In genomic region chr7:4725014-4725951, GRCh38 we compare ENCODE assay signal across 8 cellular contexts. TPM values are rescaled to one million over a fixed set of nuclear protein-coding genes. Genes with fewer than 3 reads are reported as not detected.
DNase-seq lines count a peak whose midpoint lies in the region; ATAC-seq and TF ChIP-seq lines count a peak whose summit lies in the region.

No MANE protein-coding gene starts in this region.

- peak overlapping the region; percentile 99 for H3K27ac Mint-ChIP-seq in neural crest cell (ENCODE audit: unreplicated experiment)
- peak overlapping the region; percentile 91 for H3K27ac Mint-ChIP-seq in type B pancreatic cell

- H3K9me3 Mint-ChIP-seq in neural crest cell = no peaks in the 10 kb centered on the region
- no peaks in the 10 kb centered on the region for H3K9me3 Mint-ChIP-seq in type B pancreatic cell

- DNase-seq in GM12864 (ENCODE audit: low read depth) (no peak), NCI-H2227 treated with DMSO at 0.1 percent for 48 hours (lab: John Stamatoyannopoulos, UW) (peak; percentile 43), fibroblast of the aortic adventitia (ENCODE audit: low read depth) (peak; percentile 93), neural crest cell (ENCODE audit: low read depth, low spot score) (peak; percentile 46), type B pancreatic cell (ENCODE audit: extremely low spot score, unreplicated experiment) (no peak), BE2C (no peak)
- peak; percentile 73 for DNase-seq in activated effector memory CD4-positive, alpha-beta T cell treated with anti-CD3 and anti-CD28 coated beads, Interleukin-2, amount 50 U/mL, for 16 hours

- H3K4me1 Mint-ChIP-seq in neural crest cell (peaks cover 39% of the 10 kb centered on the region), type B pancreatic cell (ENCODE audit: unreplicated experiment) (peaks cover 49% of the 10 kb centered on the region)

- H3K4me3 Mint-ChIP-seq in neural crest cell (peak overlapping the region; percentile 81), type B pancreatic cell (peak overlapping the region; percentile 48)

- TF ChIP-seq CTCF in GM12864 (IDR thresholded peaks at IDR 0.05; ENCODE audit: low read depth, low read length, missing control alignments) (peak; percentile 4), fibroblast of the aortic adventitia (IDR thresholded peaks at IDR 0.05; ENCODE audit: insufficient read depth, low read length) (no peak), neural crest cell (conservative IDR thresholded peaks at IDR 0.05) (no peak), type B pancreatic cell (conservative IDR thresholded peaks at IDR 0.05) (no peak), BE2C (IDR thresholded peaks at IDR 0.05; ENCODE audit: low read depth, low read length) (no peak)

- ATAC-seq in HG02623 (IDR thresholded peaks at IDR 0.05; ENCODE audit: unreplicated experiment) = peak; percentile 60

- no peaks in the 10 kb centered on the region for H3K27me3 ChIP-seq in BE2C

- H3K9me3 ChIP-seq in BE2C = no peaks in the 10 kb centered on the region

- H3K36me3 Mint-ChIP-seq in neural crest cell (ENCODE audit: low read depth) (no peaks in the 10 kb centered on the region), type B pancreatic cell (peaks cover 13% of the 10 kb centered on the region)

- H3K27me3 Mint-ChIP-seq in neural crest cell (ENCODE audit: low read depth) (no peaks in the 10 kb centered on the region), type B pancreatic cell (no peaks in the 10 kb centered on the region)

- peaks cover 22% of the 10 kb centered on the region for H3K36me3 ChIP-seq in BE2C

- no peaks in the 10 kb centered on the region for H3K4me1 ChIP-seq in BE2C

- peak overlapping the region; percentile 58 for H3K4me3 ChIP-seq in GM12864 (ENCODE audit: low read depth, low read length)
- H3K4me3 ChIP-seq in fibroblast of the aortic adventitia (ENCODE audit: low read depth, low read length) = peak overlapping the region; percentile 68
- no peak overlapping the region for H3K4me3 ChIP-seq in BE2C (ENCODE audit: low read depth, low read length)

RNA-seq across cellular contexts. Expression of gene FOXK1, which starts 43.2 kb away (rescaled TPM):
- 27.8 and 29.1 TPM in 2 replicates for total RNA-seq in fibroblast of the aortic adventitia (ENCODE audit: low replicate concordance)
- 28.1 and 29.1 TPM in 2 replicates for total RNA-seq in neural crest cell
- 55.1 and 55.2 TPM in 2 replicates for total RNA-seq in type B pancreatic cell (ENCODE audit: low replicate concordance)
- polyA plus RNA-seq in BE2C (2012; ENCODE audit: insufficient read depth, insufficient read length, low read depth) = 26.0 TPM

RNA-seq across cellular contexts. Expression of gene AP5Z1, which starts 50.1 kb away (rescaled TPM):
- total RNA-seq in fibroblast of the aortic adventitia (ENCODE audit: low replicate concordance) (33.9 and 35.5 TPM in 2 replicates), neural crest cell (31.2 and 37.6 TPM in 2 replicates), type B pancreatic cell (ENCODE audit: low replicate concordance) (36.9 and 53.2 TPM in 2 replicates)
- 37.9 TPM for polyA plus RNA-seq in BE2C (2012; ENCODE audit: insufficient read depth, insufficient read length, low read depth)

Comparison
In these comparisons a context has a peak if more than half of its experiments do, and no peak if none do; other contexts are left out.
1. DNase-seq: peak in NCI-H2227 treated with DMSO at 0.1 percent for 48 hours (single experiment), activated effector memory CD4-positive, alpha-beta T cell treated with anti-CD3 and anti-CD28 coated beads, Interleukin-2, amount 50 U/mL, for 16 hours (single experiment), fibroblast of the aortic adventitia (single experiment) and neural crest cell (single experiment); none in GM12864 (single experiment), type B pancreatic cell (single experiment) and BE2C (single experiment).